ENCODE assay signal across 8 cellular contexts in genomic region chr17:15645561-15646312, GRCh38. TPM values are rescaled to one million over a fixed set of nuclear protein-coding genes. Genes with fewer than 3 reads are reported as not detected.
A peak's percentile ranks its signal among the peaks of the same experiment; 100 is the strongest.
DNase-seq lines count a peak whose midpoint lies in the region; ATAC-seq and TF ChIP-seq lines count a peak whose summit lies in the region.
"Not testable (repeated sequence)": the region's sequence is repeated elsewhere in the genome, so short reads cannot be mapped to it uniquely, and the experiment has no call there.

No MANE protein-coding gene starts in this region.

- H3K27me3 ChIP-seq in heart right ventricle; muscle layer of colon (ENCODE audit: control insufficient read depth in 1 of 2, insufficient read depth in 2 of 2, low read length in 2 of 2); subcutaneous abdominal adipose tissue (ENCODE audit: control insufficient read depth in 5 of 5, insufficient read depth in 4 of 5, low read length in 5 of 5): not testable (repeated sequence)

- H3K9me3 ChIP-seq in heart right ventricle; muscle layer of colon (ENCODE audit: low read length); subcutaneous abdominal adipose tissue (ENCODE audit: control insufficient read depth in 5 of 5, low read length in 5 of 5): not testable (repeated sequence)

- H3K9ac ChIP-seq in muscle layer of colon (ENCODE audit: low read length), result not testable (repeated sequence)
- peak overlapping the region in 1 of 5 donors; percentile 20 for H3K9ac ChIP-seq in subcutaneous abdominal adipose tissue (ENCODE audit: low read length in 5 of 5)

- H3K36me3 ChIP-seq in heart right ventricle, result peaks cover 0 to 10% (median 0%) of the 10 kb centered on the region in 9 donors
- not testable (repeated sequence) for H3K36me3 ChIP-seq in muscle layer of colon (ENCODE audit: insufficient read depth, low read length); subcutaneous abdominal adipose tissue (ENCODE audit: control insufficient read depth in 5 of 5, insufficient read depth in 5 of 5, low read length in 5 of 5)

- H3K27ac ChIP-seq in heart right ventricle, result peak overlapping the region in 7 of 10 donors; percentile 19 to 60 (median 40)
- H3K27ac ChIP-seq in muscle layer of colon (ENCODE audit: low read depth, low read length), result peak overlapping the region; percentile 23
- H3K27ac ChIP-seq in subcutaneous abdominal adipose tissue (ENCODE audit: low read depth, low read length), result peak overlapping the region; percentile 54

- WGBS in heart right ventricle, 2 donors, result 38 to 45% methylated on average over 9 of the region's 9 CpGs

- intact Hi-C loops in heart right ventricle (cut with DNase I), result not testable (repeated sequence)

- TF ChIP-seq CTCF in heart right ventricle (IDR thresholded peaks at IDR 0.05), result not testable (repeated sequence)

- ATAC-seq in HG03432 (IDR thresholded peaks at IDR 0.05; ENCODE audit: unreplicated experiment), result peak; percentile 48
- peak; percentile 51 to 53 for ATAC-seq in activated CD4-positive, CD25-positive, alpha-beta regulatory T cell treated with anti-CD3 and anti-CD28 coated beads, Interleukin-2, amount 50 U/mL, for 24 hours
- peak in 7 of 8 donors; percentile 31 to 66 (median 56) for ATAC-seq in heart right ventricle

- H3K4me1 ChIP-seq in heart right ventricle (peaks cover 0 to 48% (median 35%) of the 10 kb centered on the region in 9 donors), muscle layer of colon (ENCODE audit: insufficient read depth, low read length) (peaks cover 14% of the 10 kb centered on the region), subcutaneous abdominal adipose tissue (ENCODE audit: control insufficient read depth in 5 of 5, insufficient read depth in 5 of 5, low read length in 5 of 5) (peaks cover 3 to 33% (median 28%) of the 10 kb centered on the region in 5 donors)

- peak; percentile 6 for DNase-seq in DMS153 treated with DMSO at 0.1 percent for 48 hours (lab: John Stamatoyannopoulos, UW; ENCODE audit: unreplicated experiment)
- peak; percentile 67 for DNase-seq in NCI-H510A treated with DMSO at 0.1 percent for 48 hours (lab: John Stamatoyannopoulos, UW)
- peak; percentile 36 to 72 for DNase-seq in dermis microvascular lymphatic vessel endothelial cell (ENCODE audit: low read depth in 2 of 2)
- DNase-seq in heart right ventricle, result peak in 1 of 2 donors; percentile 42

- H3K4me3 ChIP-seq in heart right ventricle; muscle layer of colon (ENCODE audit: low read depth in 1 of 2, low read length in 2 of 2); subcutaneous abdominal adipose tissue (ENCODE audit: low read depth in 1 of 5, low read length in 5 of 5): not testable (repeated sequence)

RNA-seq across cellular contexts. Expression of gene FBXW10B, which starts 26.2 kb away (rescaled TPM):
- total RNA-seq in dermis microvascular lymphatic vessel endothelial cell (0.13 TPM in 1 of 2 replicates, not detected in the other), heart right ventricle (1 to 10 TPM in 2 of 10 donors, under 1 TPM in 8; 0.25 to 2.2 (median 0.55) TPM)
- 1 to 10 TPM in 1 of 2 donors, under 1 TPM in 1; 0.87 to 2.2 TPM for polyA plus RNA-seq in heart right ventricle

RNA-seq across cellular contexts. Expression of gene TRIM16, which starts 38.4 kb away (rescaled TPM):
- total RNA-seq in dermis microvascular lymphatic vessel endothelial cell, result 41.5 and 58.3 TPM in 2 replicates
- 10 to 100 TPM; 11.3 to 41.5 (median 22.5) TPM for total RNA-seq in heart right ventricle
- polyA plus RNA-seq in heart right ventricle, result 10 to 100 TPM in 1 of 2 donors, 1 to 10 TPM in 1; 8.2 to 13.8 TPM

RNA-seq across cellular contexts. Expression of gene ZNF286A, which starts 53.8 kb away (rescaled TPM):
- total RNA-seq in dermis microvascular lymphatic vessel endothelial cell (25.4 and 37.0 TPM in 2 replicates), heart right ventricle (10 to 100 TPM in 8 of 10 donors, 1 to 10 TPM in 2; 9.0 to 17.2 (median 12.3) TPM)
- polyA plus RNA-seq in heart right ventricle, result 10 to 100 TPM in 1 of 2 donors, 1 to 10 TPM in 1; 7.8 to 10.7 TPM
